Comparison of ENCODE assay signal across 1 cellular context in genomic region chr9:125262217-125262991, GRCh38.
TF ChIP-seq lines count a peak whose summit lies in the region.

No MANE protein-coding gene starts in this region.

TF ChIP-seq in H1, 55 proteins besides CTCF, POLR2A, EP300 and RAD21:
- TF ChIP-seq EZH2 (IDR thresholded peaks at IDR 0.05; ENCODE audit: low read depth, low read length, severe bottlenecking): no peak
- TF ChIP-seq RBBP5 (IDR thresholded peaks at IDR 0.05; ENCODE audit: borderline replicate concordance, low read depth, low read length): no peak
- no peak for TF ChIP-seq JUND (IDR thresholded peaks at IDR 0.05; ENCODE audit: low read length)
- no peak for TF ChIP-seq RFX5 (IDR thresholded peaks at IDR 0.05; ENCODE audit: borderline replicate concordance, low read depth, low read length)
- TF ChIP-seq, protein P1, sequence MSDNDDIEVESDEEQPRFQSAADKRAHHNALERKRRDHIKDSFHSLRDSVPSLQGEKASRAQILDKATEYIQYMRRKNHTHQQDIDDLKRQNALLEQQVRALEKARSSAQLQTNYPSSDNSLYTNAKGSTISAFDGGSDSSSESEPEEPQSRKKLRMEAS (IDR thresholded peaks at IDR 0.05): no peak
- no peak for TF ChIP-seq CREB1 (IDR thresholded peaks at IDR 0.05)
